7 cellular contexts compared by ENCODE assay signal in the genomic region with DNA sequence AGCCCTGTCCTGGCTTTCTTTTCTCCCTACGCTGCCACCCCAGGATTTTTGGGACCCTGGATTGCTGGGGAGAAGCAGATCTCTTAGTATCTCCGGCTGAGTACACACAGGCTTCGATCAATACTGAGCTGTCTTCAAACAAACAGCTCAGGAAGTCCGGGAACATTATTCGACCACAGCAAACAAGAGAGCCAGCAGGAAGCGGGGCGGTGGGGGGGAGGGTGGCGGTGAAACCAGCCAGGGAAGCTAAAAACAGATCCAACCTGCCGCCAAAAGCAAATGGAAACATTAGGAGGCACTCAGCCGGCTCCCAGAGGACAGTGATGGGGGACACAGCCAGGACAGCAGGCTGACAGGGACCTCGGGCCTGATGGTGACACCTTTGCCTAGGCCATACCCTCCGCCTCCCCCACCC. TPM values are rescaled to one million over a fixed set of nuclear protein-coding genes. Genes with fewer than 3 reads are reported as not detected.
DNase-seq lines count a peak whose midpoint lies in the region; ATAC-seq and TF ChIP-seq lines count a peak whose summit lies in the region.

No MANE protein-coding gene starts in this region.

- H3K9me3 ChIP-seq in HUES6 (ENCODE audit: control insufficient read depth, insufficient read depth, low read depth, low read length) (no peaks in the 10 kb centered on the region), Panc1 (ENCODE audit: control insufficient read depth, insufficient read depth, low read depth, low read length) (no peaks in the 10 kb centered on the region), gastroesophageal sphincter (no peaks in the 10 kb centered on the region), prostate gland (no peaks in the 10 kb centered on the region)

- ATAC-seq in Panc1 (peak; percentile 74), gastroesophageal sphincter (peak; percentile 32)

- no TSS peak for BruUV-seq in Panc1 (replicated peaks; lab: Mats Ljungman, UMichigan)

- WGBS in gastroesophageal sphincter (ENCODE audit: low coverage in 1 of 2), 2 donors, result 18 to 60% methylated on average over 3 to 8 of the region's 12 CpGs
- WGBS in prostate gland, result 13% methylated on average over 12 of the region's 12 CpGs
- 52% methylated on average over 12 of the region's 12 CpGs for WGBS in lower leg skin, 2 donors

- in situ Hi-C loops in Panc1 (cut with HindIII; ENCODE audit: low pct_unique_long_range_greater_than_20kb, low sequenced_read_pairs), result no loop called here

- CTCF ChIA-PET in Panc1 (lab: Charles Lee) (interaction anchor here (0.6 to 0.9 kb wide), 2 partner anchors 11 to 351 kb away, joined by 3 to 4 read pairs; no protein-coding TSS in a partner anchor), GM10248 (lab: Yijun Ruan, JAX) (interaction anchor here (0.9 kb wide), 1 partner anchor 12 kb away, joined by 6 read pairs; no protein-coding TSS in a partner anchor)

- H3K27me3 ChIP-seq in HUES6 (ENCODE audit: control insufficient read depth, insufficient read depth, low read length) (no peaks in the 10 kb centered on the region), Panc1 (ENCODE audit: control insufficient read depth, insufficient read depth, low read length) (no peaks in the 10 kb centered on the region), gastroesophageal sphincter (no peaks in the 10 kb centered on the region), prostate gland (replicated peaks; ENCODE audit: insufficient read depth) (no peaks in the 10 kb centered on the region)

- no peak for TF ChIP-seq CTCF in Panc1 (IDR thresholded peaks at IDR 0.05)
- no peak for TF ChIP-seq CTCF in gastroesophageal sphincter (IDR thresholded peaks at IDR 0.05)
- TF ChIP-seq CTCF in prostate gland (IDR thresholded peaks at IDR 0.05), result no peak
- no peak for TF ChIP-seq CTCF in GM10248 (IDR thresholded peaks at IDR 0.05; ENCODE audit: control extremely low read depth, extremely low read depth, low read depth, missing control alignments)
- no peak for TF ChIP-seq CTCF in lower leg skin (IDR thresholded peaks at IDR 0.05)

- intact Hi-C loops in Panc1 (cut with micrococcal nuclease; ENCODE audit: unreplicated experiment) (loop anchor here (5.0 kb wide), 1 partner anchor 46 kb away; no protein-coding TSS in a partner anchor), prostate gland (cut with DNase I) (no loop called here), lower leg skin (cut with DNase I; ENCODE audit: low total_unique reads) (loop anchor here (10.0 kb wide), 1 partner anchor 48 kb away; a partner anchor contains a TSS)

- H3K27ac ChIP-seq in HUES6 (ENCODE audit: low read depth, low read length), result peak overlapping the region; percentile 4; the same call in 1 of the 2 replicates
- peak overlapping the region; percentile 29; the same call in 1 of the 2 replicates for H3K27ac ChIP-seq in Panc1 (ENCODE audit: low read length)
- peak overlapping the region in 3 of 4 donors; percentile 58 to 71 (median 69) for H3K27ac ChIP-seq in gastroesophageal sphincter
- H3K27ac ChIP-seq in prostate gland, result peak overlapping the region; percentile 94 to 95

- POLR2A ChIA-PET in Panc1 (lab: Charles Lee), result no interaction called here
- POLR2A ChIA-PET in GM10248 (lab: Yijun Ruan, JAX), result no interaction called here

- H3K4me3 ChIP-seq in HUES6 (ENCODE audit: low read depth, low read length) (no peak overlapping the region), Panc1 (ENCODE audit: low read depth in 2 of 2, low read length in 2 of 2) (no peak overlapping the region), gastroesophageal sphincter (no peak overlapping the region), prostate gland (no peak overlapping the region), lower leg skin (ENCODE audit: low read depth, poor library complexity, severe bottlenecking) (no peak overlapping the region)

- TF ChIP-seq POLR2A in gastroesophageal sphincter (IDR thresholded peaks at IDR 0.05) (no peak), prostate gland (IDR thresholded peaks at IDR 0.05) (no peak), lower leg skin (IDR thresholded peaks at IDR 0.05) (no peak)

- DNase-seq in Panc1 (ENCODE audit: low read depth, low spot score), result no peak
- DNase-seq in prostate gland (ENCODE audit: low spot score), result peak; percentile 89
- no peak for DNase-seq in 8988T
- no peak for DNase-seq in GM10248 (ENCODE audit: extremely low spot score)
- no peak for DNase-seq in lower leg skin (ENCODE audit: low spot score in 2 of 2)

- TF ChIP-seq EP300 in gastroesophageal sphincter (IDR thresholded peaks at IDR 0.05), result no peak

- peaks cover 20% of the 10 kb centered on the region for H3K4me1 ChIP-seq in HUES6 (ENCODE audit: control insufficient read depth, insufficient read depth, low read length)
- H3K4me1 ChIP-seq in Panc1 (ENCODE audit: control insufficient read depth, insufficient read depth, low read length), result peaks cover 13% of the 10 kb centered on the region
- peaks cover 0 to 12% (median 2%) of the 10 kb centered on the region in 3 donors for H3K4me1 ChIP-seq in gastroesophageal sphincter
- H3K4me1 ChIP-seq in prostate gland (replicated peaks), result peaks cover 17% of the 10 kb centered on the region

- peaks cover 31% of the 10 kb centered on the region for H3K36me3 ChIP-seq in HUES6 (ENCODE audit: control insufficient read depth, insufficient read depth, low read length)
- H3K36me3 ChIP-seq in Panc1 (ENCODE audit: control insufficient read depth, insufficient read depth, low read length), result no peaks in the 10 kb centered on the region
- H3K36me3 ChIP-seq in gastroesophageal sphincter, result no peaks in the 10 kb centered on the region
- no peaks in the 10 kb centered on the region for H3K36me3 ChIP-seq in prostate gland

- peak overlapping the region; percentile 53 for H3K9ac ChIP-seq in HUES6 (ENCODE audit: low read length)

RNA-seq across cellular contexts. Expression of a gene that starts 12.2 kb away (rescaled TPM):
- total RNA-seq in Panc1 (2021; ENCODE audit: unreplicated experiment) (21.5 TPM), gastroesophageal sphincter (10 to 100 TPM; 24.1 to 52.7 (median 36.9) TPM), prostate gland (100 to 1,000 TPM; 258 to 501 TPM), lower leg skin (10 to 100 TPM; 32.3 to 73.5 (median 58.0) TPM)
- 85.2 TPM for polyA plus RNA-seq in Panc1 (2012; ENCODE audit: insufficient read length)

RNA-seq across cellular contexts. Expression of a gene that starts 19.0 kb away (rescaled TPM):
- total RNA-seq in Panc1 (2021; ENCODE audit: unreplicated experiment) (0.80 TPM), gastroesophageal sphincter (1 to 10 TPM in 1 of 4 donors, under 1 TPM in 1, not detected in 2; 0.93 to 1.0 TPM), prostate gland (10 to 100 TPM; 30.1 to 33.6 TPM), lower leg skin (10 to 100 TPM; 64.3 to 87.0 (median 75.6) TPM)
- 2.3 TPM for polyA plus RNA-seq in Panc1 (2012; ENCODE audit: insufficient read length)

RNA-seq across cellular contexts. Expression of a gene that starts 48.2 kb away (rescaled TPM):
- 48.5 TPM for total RNA-seq in Panc1 (2021; ENCODE audit: unreplicated experiment)
- polyA plus RNA-seq in Panc1 (2012; ENCODE audit: insufficient read length), result 80.9 TPM
- 10 to 100 TPM; 13.2 to 37.7 (median 16.4) TPM for total RNA-seq in gastroesophageal sphincter
- 10 to 100 TPM; 22.6 to 44.0 TPM for total RNA-seq in prostate gland
- total RNA-seq in lower leg skin, result 10 to 100 TPM; 17.1 to 27.3 (median 19.0) TPM

RNA-seq across cellular contexts. Expression of a gene that starts 49.4 kb away (rescaled TPM):
- total RNA-seq in Panc1 (2021; ENCODE audit: unreplicated experiment) (104 TPM), gastroesophageal sphincter (10 to 100 TPM; 27.6 to 47.8 (median 41.6) TPM), prostate gland (100 to 1,000 TPM; 223 to 279 TPM), lower leg skin (10 to 100 TPM; 75.2 to 91.1 (median 82.4) TPM)
- polyA plus RNA-seq in Panc1 (2012; ENCODE audit: insufficient read length), result 180 TPM

Comparison
In these comparisons a context has a peak if more than half of its experiments do, and no peak if none do; other contexts are left out.
1. H3K27ac ChIP-seq: peak in every context shown above with its lines; median percentile 94 in prostate gland; 69 in gastroesophageal sphincter; 29 in Panc1; 4 in HUES6.
2. RNA of a gene that starts 19.0 kb away (total RNA-seq): 64.3 to 87.0 TPM in lower leg skin and 30.1 to 33.6 TPM in prostate gland; 0.93 to 1.0 TPM in gastroesophageal sphincter and 0.80 TPM in Panc1 (single experiment); every median in the first group is over 10 times any median in the second.